21 cellular contexts compared by ENCODE assay signal in the genomic region with DNA sequence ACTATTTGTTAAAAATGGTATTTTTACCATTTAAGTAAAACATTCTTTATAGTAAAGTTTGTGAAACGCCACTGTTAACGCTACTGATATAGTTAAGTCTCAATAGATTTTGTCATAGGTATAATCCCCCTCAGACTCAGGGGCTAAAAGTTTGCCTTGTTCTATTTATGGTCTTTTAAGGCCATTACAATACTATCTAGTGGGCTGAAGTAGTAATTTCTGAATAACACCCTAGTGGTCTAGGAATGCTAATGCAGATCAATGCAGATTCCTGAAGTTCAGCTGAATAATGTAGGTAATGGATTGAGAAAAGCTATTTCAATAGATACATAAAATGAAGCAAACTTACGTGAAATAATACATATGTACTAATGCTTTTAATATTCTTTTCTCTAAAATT.
"Had no signal": no experiment of that assay in that cellular context is flagged by ENCODE, and none has a peak within 500 bp of the region (broad histone marks: within the 10 kb centered on the region; RNA-seq: fewer than 3 reads in every experiment).

No MANE protein-coding gene starts in this region.

- H3K27ac Mint-ChIP-seq: activated naive CD8-positive, alpha-beta T cell treated with anti-CD3 and anti-CD28 coated beads, Interleukin-2, amount 10 ng/mL, durations not matched to agents 7 days and 5 days; activated T-helper 1 cell treated with anti-CD3 and anti-CD28 coated beads, Interleukin-12 subunit alpha, Interleukin-12 subunit beta, Interleukin-2, Interleukin-4 antibody, amounts not matched to agents 30 ng/mL and 10 ng/mL and 1 ng/mL, durations not matched to agents 14 hours and 24 hours and 36 hours; brain; naive B cell; T-helper 2 cell treated with Interferon-gamma antibody and Interleukin-4, amounts not matched to agents 5 μg/mL and 100 μg/mL, for 36 hours had no signal

- H3K4me1 ChIP-seq: heart right ventricle, right atrium auricular region, tibial artery, vagina had no signal

- H3K9me3 ChIP-seq: right atrium auricular region, tibial artery, vagina had no signal

- H3K27me3 ChIP-seq: heart right ventricle, right atrium auricular region, tibial artery, vagina had no signal

- H3K4me3 ChIP-seq: heart right ventricle, lung, right atrium auricular region, tibial artery, vagina had no signal

- H3K27ac ChIP-seq: heart right ventricle, right atrium auricular region, tibial artery, vagina had no signal

- H3K4me1 Mint-ChIP-seq: activated naive CD8-positive, alpha-beta T cell treated with anti-CD3 and anti-CD28 coated beads, Interleukin-2, amount 10 ng/mL, durations not matched to agents 7 days and 5 days; brain; central memory CD8-positive, alpha-beta T cell; naive B cell had no signal

- H3K36me3 ChIP-seq: heart right ventricle, right atrium auricular region, tibial artery, vagina had no signal

- DNase-seq: activated CD4-positive, alpha-beta T cell treated with anti-CD3 and anti-CD28 coated beads, Interleukin-2, amount 50 U/mL, for 1 hour; activated CD8-positive, alpha-beta memory T cell treated with anti-CD3 and anti-CD28 coated beads for 24 hours; activated naive CD4-positive, alpha-beta T cell; activated naive CD8-positive, alpha-beta T cell treated with anti-CD3 and anti-CD28 coated beads, Interleukin-2, amount 10 ng/mL, durations not matched to agents 7 days and 5 days; cortex of kidney; effector CD4-positive, alpha-beta T cell; foreskin melanocyte; heart right ventricle; naive B cell; stimulated activated CD4-positive, alpha-beta T cell treated with anti-CD3 and anti-CD28 coated beads, Interleukin-15, amount 100 ng/mL, for 24 hours; stimulated activated CD4-positive, alpha-beta T cell treated with anti-CD3 and anti-CD28 coated beads, Interleukin-4, amount 100 ng/mL, for 1 hour; stimulated activated naive CD4-positive, alpha-beta T cell; tibial artery had no signal

- H3K9me3 Mint-ChIP-seq: brain had no signal

- H3K4me3 Mint-ChIP-seq: activated naive CD8-positive, alpha-beta T cell treated with anti-CD3 and anti-CD28 coated beads, Interleukin-2, amount 10 ng/mL, durations not matched to agents 7 days and 5 days; activated T-helper 1 cell treated with anti-CD3 and anti-CD28 coated beads, Interleukin-12 subunit alpha, Interleukin-12 subunit beta, Interleukin-2, Interleukin-4 antibody, amounts not matched to agents 30 ng/mL and 10 ng/mL and 1 ng/mL, durations not matched to agents 14 hours and 24 hours and 36 hours; brain; central memory CD8-positive, alpha-beta T cell; naive B cell; T-helper 2 cell treated with Interferon-gamma antibody and Interleukin-4, amounts not matched to agents 5 μg/mL and 100 μg/mL, for 36 hours had no signal

- H3K27me3 Mint-ChIP-seq: activated naive CD8-positive, alpha-beta T cell treated with anti-CD3 and anti-CD28 coated beads, Interleukin-2, amount 10 ng/mL, durations not matched to agents 7 days and 5 days; brain; central memory CD8-positive, alpha-beta T cell; naive B cell had no signal

- H3K36me3 Mint-ChIP-seq: activated naive CD8-positive, alpha-beta T cell treated with anti-CD3 and anti-CD28 coated beads, Interleukin-2, amount 10 ng/mL, durations not matched to agents 7 days and 5 days; brain; naive B cell had no signal

- ATAC-seq: activated CD4-positive, CD25-positive, alpha-beta regulatory T cell treated with anti-CD3 and anti-CD28 coated beads, Interleukin-2, amount 50 U/mL, for 24 hours; heart right ventricle had no signal
